Comparison of ENCODE assay signal across 8 cellular contexts in the genomic region with DNA sequence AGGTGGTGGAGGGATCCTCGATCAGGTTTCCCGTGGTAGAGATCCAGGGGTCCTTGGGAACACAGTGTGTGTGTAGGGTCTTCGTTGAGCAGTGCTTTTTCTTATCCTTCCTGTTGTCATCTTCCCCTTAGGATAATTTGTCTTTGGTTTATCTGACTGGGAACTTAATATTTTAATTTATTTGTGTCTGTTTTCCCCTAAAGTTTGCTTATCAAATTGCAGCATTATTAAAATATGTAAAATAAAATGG. TPM values are rescaled to one million over a fixed set of nuclear protein-coding genes. Genes with fewer than 3 reads are reported as not detected.
A peak's percentile ranks its signal among the peaks of the same experiment; 100 is the strongest.
DNase-seq lines count a peak whose midpoint lies in the region; ATAC-seq and TF ChIP-seq lines count a peak whose summit lies in the region.

No MANE protein-coding gene starts in this region.

- intact Hi-C loops in head of caudate nucleus (cut with DNase I) = loop anchor here (5.0 kb wide), 1 partner anchor 36 kb away; a partner anchor contains a TSS

- peak overlapping the region; percentile 95 to 97 (median 95) for H3K4me3 Mint-ChIP-seq in T-cell

- peaks cover 64 to 70% (median 69%) of the 10 kb centered on the region in 3 donors for H3K4me1 Mint-ChIP-seq in T-cell

- H3K36me3 ChIP-seq in rectal smooth muscle tissue (ENCODE audit: control insufficient read depth, insufficient read depth, low read length) = no peaks in the 10 kb centered on the region

- ATAC-seq in T-cell (replicated peaks in 1 of 4) = no peak
- no peak for ATAC-seq in HG03196 (IDR thresholded peaks at IDR 0.05; ENCODE audit: unreplicated experiment)

- POLR2A ChIA-PET in T-cell (lab: Charles Lee) = interaction anchor here (0.6 to 1.0 kb wide), 4 partner anchors 38 to 1885 kb away, joined by 3 to 5 read pairs (median 4); a partner anchor contains a TSS

- peak overlapping the region; percentile 96 for H3K4me3 ChIP-seq in GM08714 (ENCODE audit: low read length)
- peak overlapping the region; percentile 95 for H3K4me3 ChIP-seq in fibroblast of pulmonary artery (replicated peaks; ENCODE audit: low read depth, low read length)
- H3K4me3 ChIP-seq in rectal smooth muscle tissue (ENCODE audit: low read length) = peak overlapping the region; percentile 98

- peak overlapping the region; percentile 99 for H3K27ac ChIP-seq in rectal smooth muscle tissue (ENCODE audit: low read depth, low read length)

- H3K9ac ChIP-seq in rectal smooth muscle tissue (ENCODE audit: low read length) = peak overlapping the region; percentile 98

- H3K27me3 ChIP-seq in rectal smooth muscle tissue (ENCODE audit: control insufficient read depth, insufficient read depth, low read length) = no peaks in the 10 kb centered on the region

- no peak for DNase-seq in T-cell
- DNase-seq in fibroblast of pulmonary artery (ENCODE audit: low read depth) = no peak
- DNase-seq in cerebellar cortex (ENCODE audit: low spot score) = no peak
- DNase-seq in head of caudate nucleus = no peak
- no peak for DNase-seq in NCI-H748 treated with DMSO at 0.1 percent for 48 hours (lab: John Stamatoyannopoulos, UW)

- peak overlapping the region; percentile 99 for H3K27ac Mint-ChIP-seq in T-cell

- H3K36me3 Mint-ChIP-seq in T-cell = peaks cover 20% of the 10 kb centered on the region

- no peaks in the 10 kb centered on the region for H3K27me3 Mint-ChIP-seq in T-cell

- CTCF ChIA-PET in T-cell (lab: Charles Lee) = interaction anchor here (0.6 to 1.7 kb wide), 4 partner anchors 38 to 504 kb away, joined by 3 to 7 read pairs (median 3); a partner anchor contains a TSS

- TF ChIP-seq CTCF in fibroblast of pulmonary artery (IDR thresholded peaks at IDR 0.05; ENCODE audit: low read length, missing control alignments) = no peak

- H3K4me1 ChIP-seq in rectal smooth muscle tissue (ENCODE audit: control insufficient read depth, insufficient read depth, low read length) = peaks cover 8% of the 10 kb centered on the region

- no peaks in the 10 kb centered on the region for H3K9me3 Mint-ChIP-seq in T-cell

RNA-seq across cellular contexts. Expression of a gene that starts 0.4 kb away (rescaled TPM):
- 10 to 100 TPM; 21.1 to 70.0 (median 24.5) TPM for total RNA-seq in T-cell

RNA-seq across cellular contexts. Expression of a gene that starts 0.6 kb away (rescaled TPM):
- total RNA-seq in T-cell = 10 to 100 TPM in 4 of 5 donors, 1 to 10 TPM in 1; 8.2 to 15.2 (median 12.1) TPM

RNA-seq across cellular contexts. Expression of a gene that starts 38.4 kb away (rescaled TPM):
- total RNA-seq in T-cell = 10 to 100 TPM; 30.1 to 73.9 (median 63.6) TPM
